In genomic region chr4:107419536-107419935, GRCh38 we compare ENCODE assay signal across 8 cellular contexts.
DNase-seq lines count a peak whose midpoint lies in the region; ATAC-seq, FAIRE-seq and TF ChIP-seq lines count a peak whose summit lies in the region.
"Not testable (repeated sequence)": the region's sequence is repeated elsewhere in the genome, so short reads cannot be mapped to it uniquely, and the experiment has no call there.

No MANE protein-coding gene starts in this region.

- peak; percentile 20 to 28 for ATAC-seq in activated CD4-positive, CD25-positive, alpha-beta regulatory T cell treated with anti-CD3 and anti-CD28 coated beads, Interleukin-2, amount 50 U/mL, for 24 hours
- peak; percentile 41 to 57 for ATAC-seq in activated T-cell treated with anti-CD3 and anti-CD28 coated beads, Interleukin-2, amount 50 U/mL, for 4 hours

- not testable (repeated sequence) for BruUV-seq in MCF 10A (replicated peaks; lab: Mats Ljungman, UMichigan)

- not testable (repeated sequence) for TF ChIP-seq CTCF in MCF 10A (IDR thresholded peaks at IDR 0.05; ENCODE audit: unreplicated experiment); kidney epithelial cell (IDR thresholded peaks at IDR 0.05; ENCODE audit: insufficient read depth, low read length, poor library complexity, severe bottlenecking); transverse colon (IDR thresholded peaks at IDR 0.05)

- not testable (repeated sequence) for H3K27ac ChIP-seq in small intestine (ENCODE audit: low read depth in 1 of 2, low read length in 1 of 2); transverse colon

- not testable (repeated sequence) for H3K27me3 ChIP-seq in kidney epithelial cell (ENCODE audit: control insufficient read depth, insufficient read depth, low read length); small intestine (ENCODE audit: control insufficient read depth in 2 of 2, insufficient read depth in 2 of 2, low read length in 2 of 2); transverse colon

- H3K36me3 ChIP-seq in kidney epithelial cell (ENCODE audit: control insufficient read depth, insufficient read depth, low read length); small intestine (ENCODE audit: control insufficient read depth in 2 of 2, insufficient read depth in 2 of 2, low read length in 2 of 2); transverse colon: not testable (repeated sequence)

- not testable (repeated sequence) for H3K36me3 Mint-ChIP-seq in activated T-cell treated with anti-CD3 and anti-CD28 coated beads, Interleukin-2, amount 50 U/mL, for 4 hours (ENCODE audit: insufficient read depth); MCF 10A (ENCODE audit: insufficient read depth, unreplicated experiment)

- WGBS in small intestine, 3 donors = 29 to 47% (median 29%) methylated on average over 2 of the region's 2 CpGs
- WGBS in transverse colon (ENCODE audit: low coverage in 1 of 2), 2 donors = 39% methylated on average over 2 of the region's 2 CpGs; no CpG with 5 or more reads in 1 of the 2 donors

- not testable (repeated sequence) for H3K4me3 ChIP-seq in kidney epithelial cell (ENCODE audit: low read depth, low read length); small intestine (ENCODE audit: low read depth in 1 of 2, low read length in 2 of 2); transverse colon

- intact Hi-C loops in MCF 10A (cut with micrococcal nuclease); transverse colon (cut with DNase I; ENCODE audit: low total_unique reads): not testable (repeated sequence)

- H3K4me1 Mint-ChIP-seq in activated T-cell treated with anti-CD3 and anti-CD28 coated beads, Interleukin-2, amount 50 U/mL, for 4 hours (ENCODE audit: low read depth); MCF 10A (ENCODE audit: insufficient read depth, unreplicated experiment): not testable (repeated sequence)

- H3K9me3 Mint-ChIP-seq in activated T-cell treated with anti-CD3 and anti-CD28 coated beads, Interleukin-2, amount 50 U/mL, for 4 hours; MCF 10A (ENCODE audit: unreplicated experiment): not testable (repeated sequence)

- H3K4me1 ChIP-seq in small intestine (ENCODE audit: control insufficient read depth in 2 of 2, insufficient read depth in 1 of 2, low read depth in 1 of 2, low read length in 1 of 2); transverse colon: not testable (repeated sequence)

- not testable (repeated sequence) for H3K9me3 ChIP-seq in small intestine (ENCODE audit: control insufficient read depth, low read depth); transverse colon

- not testable (repeated sequence) for TF ChIP-seq EP300 in transverse colon (IDR thresholded peaks at IDR 0.05; ENCODE audit: low read depth)

- in situ Hi-C loops in transverse colon (cut with MboI; ENCODE audit: low pct_ligation_motif_present in 1 of 4, low pct_unique_long_range_greater_than_20kb in 1 of 4, low sequenced_read_pairs in 3 of 4) = not testable (repeated sequence)

- H3K27me3 Mint-ChIP-seq in activated T-cell treated with anti-CD3 and anti-CD28 coated beads, Interleukin-2, amount 50 U/mL, for 4 hours (ENCODE audit: low read depth); MCF 10A (ENCODE audit: insufficient read depth, unreplicated experiment): not testable (repeated sequence)

- not testable (repeated sequence) for H3K27ac Mint-ChIP-seq in MCF 10A (ENCODE audit: low read depth, unreplicated experiment)

- not testable (repeated sequence) for H3K4me3 Mint-ChIP-seq in activated T-cell treated with anti-CD3 and anti-CD28 coated beads, Interleukin-2, amount 50 U/mL, for 4 hours; MCF 10A (ENCODE audit: unreplicated experiment)

- CTCF ChIA-PET in MCF 10A (lab: Yijun Ruan, JAX) = not testable (repeated sequence)

- TF ChIP-seq POLR2A in transverse colon (IDR thresholded peaks at IDR 0.05) = not testable (repeated sequence)

- peak; percentile 51 for DNase-seq in DMS53 (lab: John Stamatoyannopoulos, UW)
- DNase-seq in NCI-H226 = peak; percentile 31
- DNase-seq in activated T-cell treated with anti-CD3 and anti-CD28 coated beads, Interleukin-2, amount 50 U/mL, for 4 hours = not testable (repeated sequence)
- DNase-seq in MCF 10A (ENCODE audit: unreplicated experiment) = peak; percentile 49
- peak; percentile 32 for DNase-seq in kidney epithelial cell (ENCODE audit: low read depth)
- peak; percentile 21 for DNase-seq in small intestine
- DNase-seq in transverse colon = peak; percentile 9

- FAIRE-seq in small intestine (lab: Jason Lieb, UNC) = not testable (repeated sequence)

- POLR2A ChIA-PET in MCF 10A (lab: Yijun Ruan, JAX) = not testable (repeated sequence)
